ENCODE assay signal across 1 cellular context in genomic region chr2:135052042-135052876, GRCh38.
A peak's percentile ranks its signal among the peaks of the same experiment; 100 is the strongest.
TF ChIP-seq lines count a peak whose summit lies in the region.

Gene RAB3GAP1 (plus strand): TSS chr2:135052292. CDS start chr2:135052308, 16 bp downstream.

TF ChIP-seq in HepG2, 621 proteins besides CTCF, POLR2A, EP300 and RAD21 (continued from another document and continues in another):
- no peak for TF ChIP-seq ZBTB44 (CRISPR knock-in tag; IDR thresholded peaks at IDR 0.05)
- TF ChIP-seq ZNF768 (CRISPR knock-in tag; IDR thresholded peaks at IDR 0.05), result peak; percentile 27; the same call in 1 of the 2 replicates
- no peak for TF ChIP-seq CERS6 (CRISPR knock-in tag; IDR thresholded peaks at IDR 0.05)
- no peak for TF ChIP-seq ZNF879 (CRISPR knock-in tag; IDR thresholded peaks at IDR 0.05)
- peak; percentile 39; the same call in 1 of the 2 replicates for TF ChIP-seq ZNF556 (CRISPR knock-in tag; IDR thresholded peaks at IDR 0.05; ENCODE audit: borderline replicate concordance)
- no peak for TF ChIP-seq HNRNPUL1 (IDR thresholded peaks at IDR 0.05; ENCODE audit: low read depth, low read length)
- peak; percentile 65; the same call in 1 of the 2 replicates for TF ChIP-seq ZFP41 (CRISPR knock-in tag; IDR thresholded peaks at IDR 0.05; ENCODE audit: borderline replicate concordance)
- TF ChIP-seq NR2C2 (CRISPR knock-in tag; IDR thresholded peaks at IDR 0.05; ENCODE audit: borderline replicate concordance), result peak; percentile 54
- TF ChIP-seq ATF4 (CRISPR knock-in tag; IDR thresholded peaks at IDR 0.05), result peak in 1 of 2 experiments; percentile 42; a peak in 1 of 4 replicates
- peak; percentile 43; the same call in 1 of the 2 replicates for TF ChIP-seq ZNF224 (CRISPR knock-in tag; IDR thresholded peaks at IDR 0.05)
- 0 out of 2 replicates have a peak, but pooled peaks have one; percentile 40 for TF ChIP-seq ZNF615 (CRISPR knock-in tag; IDR thresholded peaks at IDR 0.05; ENCODE audit: borderline replicate concordance)
- peak; percentile 33 for TF ChIP-seq ISL2 (CRISPR knock-in tag; IDR thresholded peaks at IDR 0.05)
- no peak for TF ChIP-seq TBL1XR1 (IDR thresholded peaks at IDR 0.05; ENCODE audit: borderline replicate concordance, low read length, partially characterized antibody)
- peak; percentile 86 for TF ChIP-seq TGIF2 (CRISPR knock-in tag; IDR thresholded peaks at IDR 0.05)
- TF ChIP-seq ZFP37 (CRISPR knock-in tag; IDR thresholded peaks at IDR 0.05; ENCODE audit: borderline replicate concordance), result no peak
- TF ChIP-seq KAT2B (IDR thresholded peaks at IDR 0.05; ENCODE audit: borderline replicate concordance, low read depth, low read length), result no peak
- peak; percentile 89; the same call in 1 of the 2 replicates for TF ChIP-seq NRL (CRISPR knock-in tag; IDR thresholded peaks at IDR 0.05; ENCODE audit: borderline replicate concordance)
- TF ChIP-seq ZFAT (CRISPR knock-in tag; conservative IDR thresholded peaks at IDR 0.05), result no peak
- no peak for TF ChIP-seq ZMAT5 (CRISPR knock-in tag; IDR thresholded peaks at IDR 0.05; ENCODE audit: borderline replicate concordance, low read depth)
- peak; percentile 73 for TF ChIP-seq HDAC1 (CRISPR knock-in tag; IDR thresholded peaks at IDR 0.05)
- TF ChIP-seq ZNF614 (CRISPR knock-in tag; IDR thresholded peaks at IDR 0.05; ENCODE audit: borderline replicate concordance), result peak; percentile 64; the same call in 1 of the 2 replicates
- TF ChIP-seq AFF4 (CRISPR knock-in tag; IDR thresholded peaks at IDR 0.05), result peak; percentile 79; the same call in 1 of the 2 replicates
- peak; percentile 88; the same call in 1 of the 2 replicates for TF ChIP-seq ELF4 (CRISPR knock-in tag; IDR thresholded peaks at IDR 0.05; ENCODE audit: borderline replicate concordance)
- no peak for TF ChIP-seq SIX4 (CRISPR knock-in tag; IDR thresholded peaks at IDR 0.05)
- TF ChIP-seq HNF1A (IDR thresholded peaks at IDR 0.05; ENCODE audit: low read depth), result 0 out of 2 replicates have a peak, but pooled peaks have one; percentile 23
- TF ChIP-seq HNF1A (CRISPR knock-in tag; IDR thresholded peaks at IDR 0.05; ENCODE audit: borderline replicate concordance), result no peak
- TF ChIP-seq KLF9 (CRISPR knock-in tag; IDR thresholded peaks at IDR 0.05; ENCODE audit: low read depth), result no peak; the same call in 1 of the 2 replicates
- no peak; the same call in 1 of the 2 replicates for TF ChIP-seq CCDC6 (CRISPR knock-in tag; IDR thresholded peaks at IDR 0.05)
- TF ChIP-seq DRAP1 (CRISPR knock-in tag; IDR thresholded peaks at IDR 0.05), result 0 out of 2 replicates have a peak, but pooled peaks have one; percentile 12
- peak; percentile 66 to 83; a peak in 3 of 4 replicates for TF ChIP-seq HMGXB4 (CRISPR knock-in tag; IDR thresholded peaks at IDR 0.05; ENCODE audit: borderline replicate concordance in 1 of 2, low read depth in 1 of 2)
- TF ChIP-seq HOXA7 (CRISPR knock-in tag; IDR thresholded peaks at IDR 0.05), result no peak
- TF ChIP-seq SP2 (CRISPR knock-in tag; IDR thresholded peaks at IDR 0.05), result no peak
- no peak for TF ChIP-seq CC2D1A (CRISPR knock-in tag; IDR thresholded peaks at IDR 0.05)
- peak; percentile 30; the same call in 1 of the 2 replicates for TF ChIP-seq NFKB2 (CRISPR knock-in tag; IDR thresholded peaks at IDR 0.05; ENCODE audit: borderline replicate concordance)
- TF ChIP-seq PHF20 (CRISPR knock-in tag; IDR thresholded peaks at IDR 0.05), result peak; percentile 80
- 0 out of 2 replicates have a peak, but pooled peaks have one; percentile 24 for TF ChIP-seq KLF11 (CRISPR knock-in tag; IDR thresholded peaks at IDR 0.05)
